ENCODE assay signal across 25 cellular contexts in the genomic region with DNA sequence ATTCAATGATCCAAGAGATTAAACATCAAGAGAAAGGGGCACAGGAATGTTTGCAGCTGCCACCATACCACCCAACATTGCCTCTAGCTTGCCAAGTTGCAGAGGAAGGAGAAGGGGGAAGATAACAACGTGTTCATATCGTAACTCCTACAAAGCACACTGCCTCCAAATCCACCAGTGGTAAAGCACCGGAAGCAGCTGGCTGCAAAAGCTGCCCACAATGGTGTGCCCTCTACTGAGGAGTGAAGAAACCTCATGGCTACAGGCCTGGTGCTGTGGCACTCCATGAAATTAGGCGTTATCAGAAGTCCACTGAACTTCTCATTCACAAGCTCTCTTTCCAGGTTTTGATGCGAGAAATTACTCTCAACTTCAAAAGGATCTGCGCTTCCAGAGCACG.
A peak's percentile ranks its signal among the peaks of the same experiment; 100 is the strongest.
DNase-seq lines count a peak whose midpoint lies in the region; ATAC-seq and TF ChIP-seq lines count a peak whose summit lies in the region.
"Had no signal": no experiment of that assay in that cellular context is flagged by ENCODE, and none has a peak within 500 bp of the region (broad histone marks: within the 10 kb centered on the region; RNA-seq: fewer than 3 reads in every experiment).

No MANE protein-coding gene starts in this region.

- peaks cover 17 to 18% of the 10 kb centered on the region in 2 donors for H3K4me1 Mint-ChIP-seq in natural killer cell

- H3K27ac Mint-ChIP-seq in natural killer cell: no peak overlapping the region
- H3K27ac Mint-ChIP-seq: activated CD4-positive, alpha-beta T cell treated with anti-CD3 and anti-CD28 coated beads for 36 hours; activated CD8-positive, alpha-beta memory T cell treated with anti-CD3 and anti-CD28 coated beads, Interleukin-2, amount 10 ng/mL, durations not matched to agents 7 days and 5 days; CD8-positive, alpha-beta memory T cell; neural progenitor cell had no signal

- peaks cover 8 to 39% of the 10 kb centered on the region in 2 donors for H3K27me3 Mint-ChIP-seq in natural killer cell (ENCODE audit: low read depth in 2 of 2)
- H3K27me3 Mint-ChIP-seq: activated CD4-positive, alpha-beta T cell treated with anti-CD3 and anti-CD28 coated beads for 36 hours; activated CD8-positive, alpha-beta memory T cell treated with anti-CD3 and anti-CD28 coated beads, Interleukin-2, amount 10 ng/mL, durations not matched to agents 7 days and 5 days had no signal

- no peaks in the 10 kb centered on the region for H3K9me3 Mint-ChIP-seq in natural killer cell
- H3K9me3 Mint-ChIP-seq: CD8-positive, alpha-beta memory T cell had no signal

- intact Hi-C loops in natural killer cell (cut with micrococcal nuclease): no loop called here

- DNase-seq in NOMO-1 treated with DMSO at 0.1 percent for 48 hours (lab: John Stamatoyannopoulos, UW; ENCODE audit: unreplicated experiment) (peak; percentile 16), NOMO-1 treated with dmso at 0.1 percent for 144 hours (lab: John Stamatoyannopoulos, UW; ENCODE audit: unreplicated experiment) (no peak), KG1 (lab: John Stamatoyannopoulos, UW) (peak; percentile 48), UCSD-AML1 (lab: John Stamatoyannopoulos, UW; ENCODE audit: unreplicated experiment) (peak; percentile 31), natural killer cell (no peak), NCI-H1694 (lab: John Stamatoyannopoulos, UW) (no peak), DMS79 (lab: John Stamatoyannopoulos, UW) (no peak)
- DNase-seq: 8988T; activated CD4-positive, alpha-beta T cell treated with anti-CD3 and anti-CD28 coated beads for 36 hours; activated CD8-positive, alpha-beta memory T cell treated with anti-CD3 and anti-CD28 coated beads, Interleukin-2, amount 10 ng/mL, durations not matched to agents 7 days and 5 days; CD8-positive, alpha-beta memory T cell; DMS79 treated with DMSO at 0.1 percent for 48 hours; effector CD8-positive, alpha-beta T cell; erythroblast; foreskin keratinocyte; HCEC 1CT; hippocampal formation; NCI-H2081 treated with DMSO at 0.1 percent for 48 hours; NCI-H446; posterior cingulate gyrus; T1000; trophoblast cell had no signal

- H3K4me3 Mint-ChIP-seq in natural killer cell: peak overlapping the region; percentile 13
- H3K4me3 Mint-ChIP-seq: activated CD4-positive, alpha-beta T cell treated with anti-CD3 and anti-CD28 coated beads for 36 hours; activated CD8-positive, alpha-beta memory T cell treated with anti-CD3 and anti-CD28 coated beads, Interleukin-2, amount 10 ng/mL, durations not matched to agents 7 days and 5 days; CD8-positive, alpha-beta memory T cell; neural progenitor cell had no signal

- TF ChIP-seq CTCF in natural killer cell (IDR thresholded peaks at IDR 0.05): no peak

- H3K36me3 Mint-ChIP-seq in natural killer cell: no peaks in the 10 kb centered on the region
- H3K36me3 Mint-ChIP-seq: activated CD8-positive, alpha-beta memory T cell treated with anti-CD3 and anti-CD28 coated beads, Interleukin-2, amount 10 ng/mL, durations not matched to agents 7 days and 5 days had no signal

- peak in 2 of 3 donors; percentile 69 to 90 for ATAC-seq in natural killer cell
- no peak for ATAC-seq in GM21786 (IDR thresholded peaks at IDR 0.05; ENCODE audit: unreplicated experiment)
- ATAC-seq: activated CD4-positive, alpha-beta T cell treated with anti-CD3 and anti-CD28 coated beads for 36 hours; activated CD8-positive, alpha-beta memory T cell treated with anti-CD3 and anti-CD28 coated beads, Interleukin-2, amount 10 ng/mL, durations not matched to agents 7 days and 5 days; foreskin keratinocyte; sciatic nerve had no signal

Comparison
In these comparisons a context has a peak if more than half of its experiments do, and no peak if none do; other contexts are left out.
1. DNase-seq: peak in NOMO-1 treated with DMSO at 0.1 percent for 48 hours (single experiment), KG1 (single experiment) and UCSD-AML1 (single experiment); none in NOMO-1 treated with dmso at 0.1 percent for 144 hours (single experiment), natural killer cell (single experiment), NCI-H1694 (single experiment) and DMS79 (single experiment).